In genomic region chr17:61755668-61756067, GRCh38 we compare ENCODE assay signal across 8 cellular contexts.
"Had no signal": no experiment of that assay in that cellular context is flagged by ENCODE, and none has a peak within 500 bp of the region (broad histone marks: within the 10 kb centered on the region; RNA-seq: fewer than 3 reads in every experiment).

No MANE protein-coding gene starts in this region.

- DNase-seq: GM23248, GOT3, H7, H9, HCEC 1CT, HFFc6 had no signal

- H3K4me2 ChIP-seq: GM23338 had no signal

- H3K9me3 ChIP-seq: HAP-1 had no signal

- H3K4me3 ChIP-seq: GM23248, GM23338, HAP-1 had no signal

- H3K27ac ChIP-seq: GM23248 had no signal

- H3K9ac ChIP-seq: GM23248 had no signal

- H2AFZ ChIP-seq: GM23338 had no signal
